In the genomic region with DNA sequence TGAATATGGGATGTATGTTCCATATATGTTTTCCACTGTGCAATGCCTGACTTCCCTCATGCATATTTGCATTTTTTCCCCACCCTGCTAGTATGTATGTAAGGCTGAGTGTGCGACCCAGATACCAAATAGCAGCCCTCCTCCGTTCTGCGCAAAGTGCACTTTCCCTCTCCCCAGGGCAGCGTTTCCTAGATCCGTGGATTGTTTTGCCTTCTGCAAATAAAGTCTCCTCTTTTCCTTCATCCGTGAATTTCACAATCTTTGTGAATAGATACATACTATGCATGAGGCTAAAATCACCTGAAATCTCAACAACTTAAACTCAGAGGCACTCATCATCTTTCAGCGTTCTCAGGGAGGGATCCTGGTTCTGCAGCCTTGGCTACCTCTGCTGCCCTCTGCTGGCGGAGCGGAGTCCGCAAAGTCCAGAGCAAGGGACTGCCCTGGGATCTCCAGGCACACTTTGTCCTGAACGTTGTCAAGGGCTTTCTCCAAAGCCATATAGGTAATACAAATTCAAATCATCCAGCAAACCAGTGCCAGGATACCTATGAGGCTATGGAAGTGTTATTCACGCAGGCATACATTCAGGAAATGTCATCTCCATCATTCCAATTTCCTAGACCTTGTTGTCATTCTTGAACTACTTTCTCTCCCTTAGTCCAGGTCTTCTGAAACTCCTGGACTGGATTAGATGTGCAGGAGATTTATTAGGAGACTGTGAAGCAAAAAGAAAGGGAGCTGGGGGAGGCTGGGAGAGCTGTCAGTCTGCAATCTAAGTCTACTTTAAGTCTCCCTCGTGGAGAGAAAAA, we compare ENCODE assay signal across 1 cellular context.
TF ChIP-seq lines count a peak whose summit lies in the region.

No MANE protein-coding gene starts in this region.

TF ChIP-seq in GM23338, 12 proteins besides CTCF, POLR2A, EP300 and RAD21 (continued from another document):
- no peak for TF ChIP-seq ZNF462 (CRISPR knock-in tag; IDR thresholded peaks at IDR 0.05)
- no peak for TF ChIP-seq EZH2 (IDR thresholded peaks at IDR 0.05; ENCODE audit: low read depth, unreplicated experiment)
- no peak for TF ChIP-seq REST (IDR thresholded peaks at IDR 0.05; ENCODE audit: unreplicated experiment)
- TF ChIP-seq STAT1 (IDR thresholded peaks at IDR 0.05; ENCODE audit: unreplicated experiment), result no peak
